ENCODE assay signal across 8 cellular contexts in genomic region chr10:5873515-5873995, GRCh38. TPM values are rescaled to one million over a fixed set of nuclear protein-coding genes. Genes with fewer than 3 reads are reported as not detected.
A peak's percentile ranks its signal among the peaks of the same experiment; 100 is the strongest.
DNase-seq lines count a peak whose midpoint lies in the region; ATAC-seq, FAIRE-seq and TF ChIP-seq lines count a peak whose summit lies in the region.

No MANE protein-coding gene starts in this region.

- no peak for TF ChIP-seq POLR2A in HepG2 (IDR thresholded peaks at IDR 0.05; ENCODE audit: insufficient read depth in 1 of 2, low read depth in 2 of 2, low read length in 2 of 2)

- H3K4me1 ChIP-seq in HepG2 (ENCODE audit: insufficient read depth, low read length), result no peaks in the 10 kb centered on the region

- peaks cover 3 to 27% of the 10 kb centered on the region in 2 experiments; a peak in 4 of 5 replicates for H3K36me3 ChIP-seq in HepG2 (replicated peaks in 1 of 2; ENCODE audit: control insufficient read depth in 1 of 2, insufficient read depth in 2 of 2, low read length in 2 of 2)

- H3K27me3 ChIP-seq in HepG2 (ENCODE audit: control insufficient read depth in 1 of 2, insufficient read depth in 2 of 2, low read length in 2 of 2), result no peaks in the 10 kb centered on the region

- DNase-seq in 8988T (peak; percentile 59), GM13976 (ENCODE audit: low spot score) (peak; percentile 84), NCI-H2227 (lab: John Stamatoyannopoulos, UW; ENCODE audit: unreplicated experiment) (peak; percentile 63), cerebellum (ENCODE audit: low spot score) (peak; percentile 78), HepG2 (ENCODE audit: low spot score) (peak; percentile 57)
- DNase-seq in activated CD4-positive, CD25-positive, alpha-beta regulatory T cell treated with anti-CD3 and anti-CD28 coated beads, Interleukin-2, amount 50 U/mL, for 16 hours (ENCODE audit: low read depth, low spot score), result peak; percentile 40
- peak; percentile 34 to 51 (median 49) for DNase-seq in stimulated activated CD4-positive, alpha-beta T cell treated with anti-CD3 and anti-CD28 coated beads, TNF-alpha, amount 100 ng/mL, for 4 hours (ENCODE audit: low read depth in 3 of 3)

- no peak overlapping the region for H3K4me2 ChIP-seq in HepG2 (ENCODE audit: low read depth, low read length)

- WGBS in HepG2 (ENCODE audit: low lambda C conversion rate), result 65% methylated on average over 9 of the region's 9 CpGs

- intact Hi-C loops in HepG2 (cut with micrococcal nuclease; ENCODE audit: unreplicated experiment), result loop anchor here (1.0 kb wide), 1 partner anchor 64 kb away; no protein-coding TSS in a partner anchor

- no peak overlapping the region for H3K4me3 ChIP-seq in HepG2 (replicated peaks in 1 of 3; ENCODE audit: insufficient read depth in 1 of 3, low read depth in 2 of 3, low read length in 3 of 3)

- no peak overlapping the region for H3K27ac ChIP-seq in HepG2 (ENCODE audit: extremely low read length, insufficient read depth, low read length)

- peak; percentile 86 for ATAC-seq in HG02885 (IDR thresholded peaks at IDR 0.05; ENCODE audit: poor library complexity, unreplicated experiment)
- peak; percentile 83 for ATAC-seq in HepG2

- POLR2A ChIA-PET in HepG2 (lab: Yijun Ruan, JAX), result interaction anchor here (2.3 kb wide), 1 partner anchor 16 kb away, joined by 12 read pairs; the partner anchor contains the start of genes ANKRD16 and FBH1

- H3K9me3 ChIP-seq in HepG2 (ENCODE audit: low read length), result no peaks in the 10 kb centered on the region

- H2AFZ ChIP-seq in HepG2 (ENCODE audit: low read length), result no peak overlapping the region

- no peaks in the 10 kb centered on the region for H4K20me1 ChIP-seq in HepG2 (ENCODE audit: insufficient read depth, low read length)

- TF ChIP-seq CTCF in GM13976 (IDR thresholded peaks at IDR 0.05; ENCODE audit: borderline replicate concordance, control extremely low read depth, extremely low read depth, insufficient read depth, missing control alignments) (peak; percentile 59), HepG2 (CRISPR knock-in tag; IDR thresholded peaks at IDR 0.05) (peak; percentile 63)

- in situ Hi-C loops in GM13976 (cut with MboI; ENCODE audit: low sequenced_read_pairs, unreplicated experiment), result no loop called here
- in situ Hi-C loops in HepG2 (cut with HindIII; ENCODE audit: extremely low pct_ligation_motif_present, low pct_unique_long_range_greater_than_20kb), result loop anchor here (10.0 kb wide), 1 partner anchor 59 kb away; the partner anchor contains the start of gene GDI2

- H3K9ac ChIP-seq in HepG2 (ENCODE audit: insufficient read depth, low read depth, low read length), result no peak overlapping the region

- peak; percentile 37; the same call in 1 of the 2 replicates for TF ChIP-seq RAD21 in HepG2 (CRISPR knock-in tag; IDR thresholded peaks at IDR 0.05)

- FAIRE-seq in HepG2 (lab: Jason Lieb, UNC), result peak; percentile 93

- TF ChIP-seq EP300 in HepG2 (IDR thresholded peaks at IDR 0.05; ENCODE audit: low read depth in 2 of 2, low read length in 2 of 2), result no peak
- TF ChIP-seq EP300 in HepG2 (CRISPR knock-in tag; IDR thresholded peaks at IDR 0.05; ENCODE audit: borderline replicate concordance), result no peak

- no TSS peak for BruUV-seq in HepG2 (replicated peaks; lab: Mats Ljungman, UMichigan)

- no peaks in the 10 kb centered on the region for H3K79me2 ChIP-seq in HepG2 (ENCODE audit: insufficient read depth, low read length)

- CTCF ChIA-PET in HepG2 (lab: Yijun Ruan, JAX; ENCODE audit: low intra/inter-chr PET ratio, low total read pairs), result no interaction called here

TF ChIP-seq in HepG2, 621 proteins besides CTCF, POLR2A, EP300 and RAD21 (continues in another document):
- no peak for TF ChIP-seq ZNF12 (CRISPR knock-in tag; IDR thresholded peaks at IDR 0.05)
- TF ChIP-seq TBL1XR1 (IDR thresholded peaks at IDR 0.05; ENCODE audit: borderline replicate concordance, low read length, partially characterized antibody), result no peak
- peak; percentile 60 for TF ChIP-seq STAG1 (CRISPR knock-in tag; IDR thresholded peaks at IDR 0.05)
- TF ChIP-seq NONO (IDR thresholded peaks at IDR 0.05), result no peak
- TF ChIP-seq NONO (CRISPR knock-in tag; conservative IDR thresholded peaks at IDR 0.05), result no peak
- TF ChIP-seq, protein P1, sequence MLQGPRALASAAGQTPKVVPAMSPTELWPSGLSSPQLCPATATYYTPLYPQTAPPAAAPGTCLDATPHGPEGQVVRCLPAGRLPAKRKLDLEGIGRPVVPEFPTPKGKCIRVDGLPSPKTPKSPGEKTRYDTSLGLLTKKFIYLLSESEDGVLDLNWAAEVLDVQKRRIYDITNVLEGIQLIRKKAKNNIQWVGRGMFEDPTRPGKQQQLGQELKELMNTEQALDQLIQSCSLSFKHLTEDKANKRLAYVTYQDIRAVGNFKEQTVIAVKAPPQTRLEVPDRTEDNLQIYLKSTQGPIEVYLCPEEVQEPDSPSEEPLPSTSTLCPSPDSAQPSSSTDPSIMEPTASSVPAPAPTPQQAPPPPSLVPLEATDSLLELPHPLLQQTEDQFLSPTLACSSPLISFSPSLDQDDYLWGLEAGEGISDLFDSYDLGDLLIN (CRISPR knock-in tag; IDR thresholded peaks at IDR 0.05; ENCODE audit: borderline replicate concordance), result no peak
- TF ChIP-seq DNMT3B (CRISPR knock-in tag; conservative IDR thresholded peaks at IDR 0.05), result no peak
- no peak for TF ChIP-seq ZNF672 (CRISPR knock-in tag; IDR thresholded peaks at IDR 0.05)
- TF ChIP-seq, protein P2, sequence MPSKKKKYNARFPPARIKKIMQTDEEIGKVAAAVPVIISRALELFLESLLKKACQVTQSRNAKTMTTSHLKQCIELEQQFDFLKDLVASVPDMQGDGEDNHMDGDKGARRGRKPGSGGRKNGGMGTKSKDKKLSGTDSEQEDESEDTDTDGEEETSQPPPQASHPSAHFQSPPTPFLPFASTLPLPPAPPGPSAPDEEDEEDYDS (CRISPR knock-in tag; IDR thresholded peaks at IDR 0.05), result no peak
- no peak for TF ChIP-seq CCDC6 (CRISPR knock-in tag; IDR thresholded peaks at IDR 0.05)
- no peak for TF ChIP-seq CBX5 (CRISPR knock-in tag; IDR thresholded peaks at IDR 0.05; ENCODE audit: borderline replicate concordance)
- TF ChIP-seq MATR3 (CRISPR knock-in tag; IDR thresholded peaks at IDR 0.05), result no peak

RNA-seq across cellular contexts. Expression of gene ANKRD16, which starts 16.1 kb away (rescaled TPM):
- total RNA-seq in cerebellum, result 15.9 TPM
- 5.4 and 8.0 TPM in 2 replicates for total RNA-seq in HepG2 (2016; rRNA removed; fragmentation: Illumina TruSeq; extraction: Trizol)
- total RNA-seq in HepG2 (2016; cell fraction: cytosol; rRNA removed; fragmentation: Illumina TruSeq; extraction: Trizol; ENCODE audit: low read depth), result 1.9 and 2.7 TPM in 2 replicates
- 6.3 and 7.1 TPM in 2 replicates for total RNA-seq in HepG2 (2016; cell fraction: insoluble cytoplasmic fraction; rRNA removed; fragmentation: Illumina TruSeq; extraction: Trizol)
- 3.9 and 4.7 TPM in 2 replicates for total RNA-seq in HepG2 (2016; cell fraction: membrane; rRNA removed; fragmentation: Illumina TruSeq; extraction: Trizol)
- total RNA-seq in HepG2 (2016; cell fraction: nucleus; rRNA removed; fragmentation: Illumina TruSeq; extraction: Trizol), result 7.7 and 9.0 TPM in 2 replicates
- 11.2 and 11.4 TPM in 2 replicates for polyA plus RNA-seq in HepG2 (2011; rRNA removed)
- polyA plus RNA-seq in HepG2 (2011; cell fraction: cytosol; rRNA removed), result 6.7 and 8.3 TPM in 2 replicates
- polyA plus RNA-seq in HepG2 (2011; cell fraction: nucleus; rRNA removed), result 16.0 and 18.1 TPM in 2 replicates
- polyA plus RNA-seq in HepG2 (2012), result 4.1 and 4.2 TPM in 2 replicates
- 2.1 and 2.4 TPM in 2 replicates for polyA plus RNA-seq in HepG2 (2016; cell fraction: cytosol; fragmentation: Illumina TruSeq; extraction: Trizol; ENCODE audit: low read depth)
- 6.3 and 7.9 TPM in 2 replicates for polyA plus RNA-seq in HepG2 (2016; cell fraction: insoluble cytoplasmic fraction; fragmentation: Illumina TruSeq; extraction: Trizol; ENCODE audit: low read depth)
- polyA plus RNA-seq in HepG2 (2016; cell fraction: membrane; fragmentation: Illumina TruSeq; extraction: Trizol; ENCODE audit: low read depth), result 3.7 and 4.2 TPM in 2 replicates
- 11.7 and 12.7 TPM in 2 replicates for polyA plus RNA-seq in HepG2 (2016; cell fraction: nucleus; fragmentation: Illumina TruSeq; extraction: Trizol; ENCODE audit: insufficient read depth, low read depth)
- 33.4 and 63.2 TPM in 2 replicates for polyA minus RNA-seq in HepG2 (2011; rRNA and poly(A)+ RNA removed; ENCODE audit: low replicate concordance)
- 4.2 and 6.3 TPM in 2 replicates for polyA minus RNA-seq in HepG2 (2011; cell fraction: cytosol; rRNA and poly(A)+ RNA removed)
- 25.5 and 26.4 TPM in 2 replicates for polyA minus RNA-seq in HepG2 (2011; cell fraction: nucleus; rRNA and poly(A)+ RNA removed)

RNA-seq across cellular contexts. Expression of gene FBH1, which starts 16.5 kb away (rescaled TPM):
- total RNA-seq in cerebellum (46.7 TPM), HepG2 (2016; rRNA removed; fragmentation: Illumina TruSeq; extraction: Trizol) (53.3 and 60.3 TPM in 2 replicates)
- 46.8 and 53.6 TPM in 2 replicates for total RNA-seq in HepG2 (2016; cell fraction: cytosol; rRNA removed; fragmentation: Illumina TruSeq; extraction: Trizol; ENCODE audit: low read depth)
- 47.5 and 61.3 TPM in 2 replicates for total RNA-seq in HepG2 (2016; cell fraction: insoluble cytoplasmic fraction; rRNA removed; fragmentation: Illumina TruSeq; extraction: Trizol)
- total RNA-seq in HepG2 (2016; cell fraction: membrane; rRNA removed; fragmentation: Illumina TruSeq; extraction: Trizol), result 86.2 and 93.4 TPM in 2 replicates
- total RNA-seq in HepG2 (2016; cell fraction: nucleus; rRNA removed; fragmentation: Illumina TruSeq; extraction: Trizol), result 56.0 and 63.9 TPM in 2 replicates
- 48.8 and 51.3 TPM in 2 replicates for polyA plus RNA-seq in HepG2 (2011; rRNA removed)
- polyA plus RNA-seq in HepG2 (2011; cell fraction: cytosol; rRNA removed), result 37.9 and 38.9 TPM in 2 replicates
- polyA plus RNA-seq in HepG2 (2011; cell fraction: nucleus; rRNA removed), result 102 and 103 TPM in 2 replicates
- polyA plus RNA-seq in HepG2 (2012), result 25.8 and 31.0 TPM in 2 replicates
- polyA plus RNA-seq in HepG2 (2016; cell fraction: cytosol; fragmentation: Illumina TruSeq; extraction: Trizol; ENCODE audit: low read depth), result 25.2 and 27.2 TPM in 2 replicates
- polyA plus RNA-seq in HepG2 (2016; cell fraction: insoluble cytoplasmic fraction; fragmentation: Illumina TruSeq; extraction: Trizol; ENCODE audit: low read depth), result 42.1 and 54.3 TPM in 2 replicates
- polyA plus RNA-seq in HepG2 (2016; cell fraction: membrane; fragmentation: Illumina TruSeq; extraction: Trizol; ENCODE audit: low read depth), result 51.3 and 57.7 TPM in 2 replicates
- polyA plus RNA-seq in HepG2 (2016; cell fraction: nucleus; fragmentation: Illumina TruSeq; extraction: Trizol; ENCODE audit: insufficient read depth, low read depth), result 100 and 105 TPM in 2 replicates
- 111 and 138 TPM in 2 replicates for polyA minus RNA-seq in HepG2 (2011; rRNA and poly(A)+ RNA removed; ENCODE audit: low replicate concordance)
- 31.6 and 35.3 TPM in 2 replicates for polyA minus RNA-seq in HepG2 (2011; cell fraction: cytosol; rRNA and poly(A)+ RNA removed)
- 71.1 and 80.8 TPM in 2 replicates for polyA minus RNA-seq in HepG2 (2011; cell fraction: nucleus; rRNA and poly(A)+ RNA removed)
